35 cellular contexts compared by ENCODE assay signal in genomic region chr12:116701432-116701831, GRCh38.
"Had no signal": no experiment of that assay in that cellular context is flagged by ENCODE, and none has a peak within 500 bp of the region (broad histone marks: within the 10 kb centered on the region; RNA-seq: fewer than 3 reads in every experiment).

No MANE protein-coding gene starts in this region.

- H3K9me3 ChIP-seq: MG63 had no signal

- H3K36me3 ChIP-seq: MG63 had no signal

- H3K4me3 ChIP-seq: MG63 had no signal

- H3K27me3 ChIP-seq: MG63 had no signal

- DNase-seq: Kasumi-1, MG63, MM.1S, MV-4-11, NCI-H1048, NCI-H1092, NCI-H1092 treated with DMSO at 0.1 percent for 48 hours, NCI-H1105, NCI-H1105 treated with DMSO at 0.1 percent for 48 hours, NCI-H1417, NCI-H1417 treated with DMSO at 0.1 percent for 48 hours, NCI-H1436, NCI-H1436 treated with DMSO at 0.1 percent for 48 hours, NCI-H146, NCI-H1694, NCI-H1694 treated with DMSO at 0.1 percent for 48 hours, NCI-H187, NCI-H187 treated with DMSO at 0.1 percent for 48 hours, NCI-H1930, NCI-H2029, NCI-H2029 treated with DMSO at 0.1 percent for 48 hours, NCI-H2081, NCI-H2081 treated with DMSO at 0.1 percent for 48 hours, NCI-H2107, NCI-H2171, NCI-H2171 treated with DMSO at 0.1 percent for 48 hours, NCI-H2227 treated with DMSO at 0.1 percent for 48 hours, NCI-H226, NCI-H345, NCI-H446, NCI-H446 treated with DMSO at 0.1 percent for 48 hours, NCI-H510A, NCI-H510A treated with DMSO at 0.1 percent for 48 hours, NCI-H524, NCI-H524 treated with DMSO at 0.1 percent for 48 hours had no signal
